8 cellular contexts compared by ENCODE assay signal in genomic region chr12:8914716-8915526, GRCh38. TPM values are rescaled to one million over a fixed set of nuclear protein-coding genes. Genes with fewer than 3 reads are reported as not detected.
A peak's percentile ranks its signal among the peaks of the same experiment; 100 is the strongest.
DNase-seq lines count a peak whose midpoint lies in the region; ATAC-seq, FAIRE-seq and TF ChIP-seq lines count a peak whose summit lies in the region.

No MANE protein-coding gene starts in this region.

- no peak overlapping the region for H3K27ac Mint-ChIP-seq in activated naive CD8-positive, alpha-beta T cell treated with anti-CD3 and anti-CD28 coated beads, Interleukin-2, amount 10 ng/mL, durations not matched to agents 7 days and 5 days

- H3K4me3 ChIP-seq in heart right ventricle: peak overlapping the region; percentile 40 to 88 (median 68)
- H3K4me3 ChIP-seq in psoas muscle: peak overlapping the region; percentile 84

- no peaks in the 10 kb centered on the region for H3K36me3 Mint-ChIP-seq in activated naive CD8-positive, alpha-beta T cell treated with anti-CD3 and anti-CD28 coated beads, Interleukin-2, amount 10 ng/mL, durations not matched to agents 7 days and 5 days

- POLR2A ChIA-PET in activated naive CD8-positive, alpha-beta T cell treated with anti-CD3 and anti-CD28 coated beads, Interleukin-2, amount 10 ng/mL, durations not matched to agents 7 days and 5 days (lab: Charles Lee): interaction anchor here (0.9 to 3.0 kb wide), 3 partner anchors 35 to 371 kb away, joined by 3 to 17 read pairs (median 3); partner anchors contain the start of genes M6PR and RIMKLB

- H3K9me3 ChIP-seq in heart right ventricle (no peaks in the 10 kb centered on the region), psoas muscle (no peaks in the 10 kb centered on the region)

- ATAC-seq in GM21367 (IDR thresholded peaks at IDR 0.05; ENCODE audit: unreplicated experiment): peak; percentile 62
- ATAC-seq in activated naive CD8-positive, alpha-beta T cell treated with anti-CD3 and anti-CD28 coated beads, Interleukin-2, amount 10 ng/mL, durations not matched to agents 7 days and 5 days (ENCODE audit: low read depth): peak; percentile 90
- ATAC-seq in heart right ventricle: peak; percentile 48 to 79 (median 64)
- ATAC-seq in psoas muscle: peak; percentile 50 to 67 (median 62)

- H3K27me3 Mint-ChIP-seq in activated naive CD8-positive, alpha-beta T cell treated with anti-CD3 and anti-CD28 coated beads, Interleukin-2, amount 10 ng/mL, durations not matched to agents 7 days and 5 days: peaks cover 7% of the 10 kb centered on the region

- intact Hi-C loops in heart right ventricle (cut with DNase I): loop anchor here in 4 of 10 donors (5.0 kb wide), 1 partner anchor 32 kb away; the partner anchor contains the start of gene M6PR (in 4 of the 4)
- intact Hi-C loops in psoas muscle (cut with DNase I): loop anchor here in 1 of 2 donors (5.0 to 10.0 kb wide), 2 partner anchors 32 to 130 kb away; partner anchors contain the start of gene M6PR

- H3K27ac ChIP-seq in heart right ventricle: peak overlapping the region; percentile 36 to 94 (median 84)
- peak overlapping the region; percentile 50 for H3K27ac ChIP-seq in psoas muscle

- H3K27me3 ChIP-seq in heart right ventricle (no peaks in the 10 kb centered on the region), psoas muscle (ENCODE audit: insufficient read depth in 3 of 3, low read length in 2 of 3) (no peaks in the 10 kb centered on the region)

- H3K9me3 Mint-ChIP-seq in activated naive CD8-positive, alpha-beta T cell treated with anti-CD3 and anti-CD28 coated beads, Interleukin-2, amount 10 ng/mL, durations not matched to agents 7 days and 5 days: no peaks in the 10 kb centered on the region

- no peak for FAIRE-seq in HTR-8/SVneo (lab: Jason Lieb, UNC)

- no peak for TF ChIP-seq CTCF in heart right ventricle (IDR thresholded peaks at IDR 0.05)
- TF ChIP-seq CTCF in psoas muscle (IDR thresholded peaks at IDR 0.05): no peak

- no peak overlapping the region for H3K4me3 Mint-ChIP-seq in activated naive CD8-positive, alpha-beta T cell treated with anti-CD3 and anti-CD28 coated beads, Interleukin-2, amount 10 ng/mL, durations not matched to agents 7 days and 5 days

- WGBS in heart right ventricle, 2 donors: 1 to 2% methylated on average over 27 to 29 of the region's 35 CpGs
- 1 to 2% (median 1%) methylated on average over 22 to 30 of the region's 35 CpGs for WGBS in psoas muscle, 3 donors

- H3K4me1 ChIP-seq in heart right ventricle (peaks cover 0 to 42% (median 22%) of the 10 kb centered on the region in 9 donors), psoas muscle (peaks cover 12% of the 10 kb centered on the region)

- DNase-seq in COLO829 (ENCODE audit: low spot score) (peak; percentile 48), HTR-8/SVneo (ENCODE audit: insufficient read length, low spot score) (peak; percentile 70), SK-N-DZ (ENCODE audit: low spot score) (peak; percentile 67), heart right ventricle (peak; percentile 34 to 41), psoas muscle (peak; percentile 35 to 60), ureter (ENCODE audit: low spot score) (peak; percentile 57)
- peak; percentile 70 for DNase-seq in activated naive CD8-positive, alpha-beta T cell treated with anti-CD3 and anti-CD28 coated beads, Interleukin-2, amount 10 ng/mL, durations not matched to agents 7 days and 5 days

- peaks cover 8% of the 10 kb centered on the region for H3K4me1 Mint-ChIP-seq in activated naive CD8-positive, alpha-beta T cell treated with anti-CD3 and anti-CD28 coated beads, Interleukin-2, amount 10 ng/mL, durations not matched to agents 7 days and 5 days

- H3K36me3 ChIP-seq in heart right ventricle (peaks cover 0 to 23% (median 6%) of the 10 kb centered on the region in 9 donors), psoas muscle (ENCODE audit: insufficient read depth in 1 of 2, low read depth in 1 of 2) (peaks cover 0 to 18% of the 10 kb centered on the region in 2 donors)

RNA-seq across cellular contexts. Expression of gene PHC1, which starts 0.6 kb away (rescaled TPM):
- polyA plus RNA-seq in SK-N-DZ (2014; cell fraction: cytosol; rRNA removed): 58.2 and 79.5 TPM in 2 replicates
- polyA plus RNA-seq in SK-N-DZ (2014; cell fraction: nucleus; rRNA removed): 135 and 197 TPM in 2 replicates
- total RNA-seq in activated naive CD8-positive, alpha-beta T cell treated with anti-CD3 and anti-CD28 coated beads, Interleukin-2, amount 10 ng/mL, durations not matched to agents 7 days and 5 days: 10 to 100 TPM; 20.6 to 23.9 TPM
- total RNA-seq in heart right ventricle: 10 to 100 TPM; 18.7 to 33.6 (median 23.7) TPM
- polyA plus RNA-seq in heart right ventricle: 10 to 100 TPM; 15.4 to 24.7 TPM
- total RNA-seq in psoas muscle: 10 to 100 TPM; 11.9 to 27.1 (median 21.3) TPM
- 10 to 100 TPM; 11.3 to 20.8 (median 14.3) TPM for polyA plus RNA-seq in psoas muscle
- 44.9 TPM for total RNA-seq in ureter

RNA-seq across cellular contexts. Expression of gene M6PR, which starts 34.5 kb away (rescaled TPM):
- 98.0 and 129 TPM in 2 replicates for polyA plus RNA-seq in SK-N-DZ (2014; cell fraction: cytosol; rRNA removed)
- 105 and 150 TPM in 2 replicates for polyA plus RNA-seq in SK-N-DZ (2014; cell fraction: nucleus; rRNA removed)
- total RNA-seq in activated naive CD8-positive, alpha-beta T cell treated with anti-CD3 and anti-CD28 coated beads, Interleukin-2, amount 10 ng/mL, durations not matched to agents 7 days and 5 days: 100 to 1,000 TPM; 183 to 192 TPM
- total RNA-seq in heart right ventricle (100 to 1,000 TPM in 7 of 10 donors, 10 to 100 TPM in 3; 85.5 to 133 (median 104) TPM), psoas muscle (10 to 100 TPM; 45.8 to 85.0 (median 62.6) TPM), ureter (181 TPM)
- polyA plus RNA-seq in heart right ventricle (10 to 100 TPM; 67.1 to 68.7 TPM), psoas muscle (100 to 1,000 TPM in 1 of 3 donors, 10 to 100 TPM in 2; 45.0 to 102 (median 93.5) TPM)

Comparison
In these comparisons a context has a peak if more than half of its experiments do, and no peak if none do; other contexts are left out.
1. Peak in every context shown above with its lines: DNase-seq, ATAC-seq, H3K4me3 ChIP-seq and H3K27ac ChIP-seq.